ENCODE assay signal across 2 cellular contexts in genomic region chr20:53208110-53208908, GRCh38.
TF ChIP-seq lines count a peak whose summit lies in the region.

No MANE protein-coding gene starts in this region.

TF ChIP-seq in SK-N-SH, 30 proteins besides CTCF, POLR2A, EP300 and RAD21 (continued from another document):
- no peak for TF ChIP-seq PBX3 (IDR thresholded peaks at IDR 0.05)
- no peak for TF ChIP-seq ELF1 (IDR thresholded peaks at IDR 0.05)
- TF ChIP-seq NRF1 (IDR thresholded peaks at IDR 0.05; ENCODE audit: low read depth, low read length): no peak
- no peak for TF ChIP-seq USF2 (IDR thresholded peaks at IDR 0.05; ENCODE audit: borderline replicate concordance, low read depth, low read length)
- TF ChIP-seq TEAD4 (IDR thresholded peaks at IDR 0.05; ENCODE audit: borderline replicate concordance, insufficient read depth): no peak
- TF ChIP-seq POLR2AphosphoS5 (IDR thresholded peaks at IDR 0.05; ENCODE audit: low read depth, low read length): no peak
- no peak for TF ChIP-seq ZBTB33 (IDR thresholded peaks at IDR 0.05; ENCODE audit: borderline replicate concordance, low read depth)
TF ChIP-seq in SK-N-SH: peak in this region for 0.

TF ChIP-seq in SK-N-SH treated with all-trans-retinoic acid at 6 μM for 48 hours, 23 proteins besides CTCF, POLR2A, EP300 and RAD21 (continued from another document):
- TF ChIP-seq TSHZ2 (CRISPR knock-in tag; IDR thresholded peaks at IDR 0.05) (no peak), SNAI2 (CRISPR knock-in tag; IDR thresholded peaks at IDR 0.05) (no peak), ZNF8 (CRISPR knock-in tag; IDR thresholded peaks at IDR 0.05) (no peak), TOX (CRISPR knock-in tag; IDR thresholded peaks at IDR 0.05; ENCODE audit: borderline replicate concordance) (no peak)
